ENCODE assay signal across 12 cellular contexts in the genomic region with DNA sequence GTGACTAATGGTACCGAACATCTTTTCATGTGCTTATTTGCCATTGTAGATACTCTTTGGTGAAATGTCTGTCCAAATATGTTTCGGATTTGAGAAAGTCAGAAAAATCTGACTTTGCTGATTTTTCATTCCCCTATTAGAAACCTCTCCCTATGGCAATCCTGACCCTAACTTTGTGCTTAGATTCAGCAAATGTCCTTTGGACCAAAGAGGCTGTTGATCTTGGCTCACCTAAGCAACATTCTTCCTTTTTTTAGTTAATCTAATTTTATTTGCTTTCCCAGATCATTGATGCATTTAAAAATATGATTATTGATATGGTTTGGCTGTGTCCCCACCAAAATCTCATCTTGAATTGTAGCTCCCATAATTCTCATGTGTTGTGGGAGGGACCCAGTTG. TPM values are rescaled to one million over a fixed set of nuclear protein-coding genes. Genes with fewer than 3 reads are reported as not detected.
"Had no signal": no experiment of that assay in that cellular context is flagged by ENCODE, and none has a peak within 500 bp of the region (broad histone marks: within the 10 kb centered on the region; RNA-seq: fewer than 3 reads in every experiment).

No MANE protein-coding gene starts in this region.

- H3K9me3 ChIP-seq: HAP-1 had no signal

- H3K4me1 Mint-ChIP-seq: GM23338 had no signal

- H2AFZ ChIP-seq: GM23248, GM23338 had no signal

- H3K4me3 ChIP-seq: GM23248, GM23338, HAP-1 had no signal

- ATAC-seq: GM23338, HCT116 had no signal

- H3K9me3 Mint-ChIP-seq: HFFc6 had no signal

- FAIRE-seq: H1, H54 had no signal

- H3K4me2 ChIP-seq: GM23338 had no signal

- H3K27ac Mint-ChIP-seq: GM23338, H9, HFFc6 had no signal

- H3K4me3 Mint-ChIP-seq: GM23338, H9, HFFc6 had no signal

- DNase-seq: GM23248, GOT3, H7, H9, HCEC 1CT, HFFc6 had no signal

- H3K9ac ChIP-seq: GM23248 had no signal

- H3K4me1 ChIP-seq: HAP-1 had no signal

- H3K27ac ChIP-seq: GM23248 had no signal

- H3K36me3 ChIP-seq: HAP-1 had no signal

RNA-seq across cellular contexts. Expression of a gene that starts 22.8 kb away (rescaled TPM):
- total RNA-seq: H4, HFFc6 had no signal
- polyA plus RNA-seq: GM23248 had no signal

RNA-seq across cellular contexts. Expression of a gene that starts 33.0 kb away (rescaled TPM):
- total RNA-seq: HFFc6 had no signal
